ENCODE assay signal across 8 cellular contexts in the genomic region with DNA sequence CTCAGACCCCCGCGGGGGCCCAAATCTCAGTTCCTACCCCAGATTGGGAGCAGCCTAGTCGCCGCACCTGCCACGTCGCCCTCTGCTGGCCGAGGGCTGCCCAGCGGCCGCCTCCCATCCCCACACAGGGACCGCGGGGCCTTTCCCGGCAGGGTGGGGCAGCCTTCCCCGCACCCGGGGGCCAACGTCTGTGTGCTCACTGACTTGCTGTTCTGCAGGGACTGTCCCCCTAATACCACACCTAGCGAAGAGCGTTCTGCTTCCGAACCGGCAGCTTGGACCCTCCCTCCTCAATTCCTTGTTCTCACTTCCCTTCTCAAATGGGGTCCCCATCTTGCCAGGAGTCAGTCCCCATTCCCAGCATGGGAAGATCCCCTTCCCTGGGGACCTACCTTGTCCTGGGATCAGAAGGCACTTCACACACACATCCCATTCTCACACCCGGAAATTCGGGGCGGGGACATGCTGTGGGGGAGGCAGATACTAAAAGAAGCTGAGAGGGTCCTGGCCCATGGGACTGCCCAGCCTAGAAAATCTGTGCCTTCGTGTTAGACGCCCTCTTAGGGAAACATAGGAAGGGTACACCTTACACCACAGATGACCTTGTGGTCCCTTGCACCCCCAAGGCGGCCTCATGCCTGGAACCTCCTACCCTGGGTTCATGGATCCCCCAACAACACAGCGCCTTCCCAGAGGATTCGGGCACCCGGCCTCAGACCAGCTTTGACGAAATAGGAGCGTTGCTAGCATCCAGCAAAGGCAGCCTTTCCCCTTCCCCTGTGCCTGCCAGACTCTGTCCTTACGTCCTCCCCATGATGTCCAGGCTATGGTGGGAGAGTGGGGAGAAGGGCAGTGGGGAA. TPM values are rescaled to one million over a fixed set of nuclear protein-coding genes. Genes with fewer than 3 reads are reported as not detected.
A peak's percentile ranks its signal among the peaks of the same experiment; 100 is the strongest.
DNase-seq lines count a peak whose midpoint lies in the region; ATAC-seq and TF ChIP-seq lines count a peak whose summit lies in the region.

No MANE protein-coding gene starts in this region.

- TF ChIP-seq CTCF in IMR-90 (conservative IDR thresholded peaks at IDR 0.05; ENCODE audit: low read depth, low read length) (peak; percentile 71), epithelial cell of esophagus (IDR thresholded peaks at IDR 0.05; ENCODE audit: insufficient read depth, low read depth, low read length, missing control alignments) (peak; percentile 67), natural killer cell (IDR thresholded peaks at IDR 0.05) (peak; percentile 78)

- H3K9ac ChIP-seq in IMR-90 (ENCODE audit: low read depth, low read length) = no peak overlapping the region

- H2AK5ac ChIP-seq in IMR-90 (ENCODE audit: low read depth, low read length) = peak overlapping the region; percentile 86; the same call in 1 of the 2 replicates

- H4K8ac ChIP-seq in IMR-90 (ENCODE audit: low read depth in 2 of 2, low read length in 2 of 2) = peak overlapping the region; percentile 78 to 85; a peak in 3 of 4 replicates

- H2BK120ac ChIP-seq in IMR-90 (ENCODE audit: low read depth, low read length) = peak overlapping the region; percentile 69; the same call in 1 of the 2 replicates

- no peak overlapping the region for H3K56ac ChIP-seq in IMR-90 (ENCODE audit: extremely low read depth, insufficient read depth, low read length)

- ATAC-seq in IMR-90 (ENCODE audit: low read depth) (peak; percentile 73), natural killer cell (peak; percentile 66 to 91 (median 87)), HG03432 (IDR thresholded peaks at IDR 0.05; ENCODE audit: unreplicated experiment) (no peak), HG03045 (IDR thresholded peaks at IDR 0.05; ENCODE audit: unreplicated experiment) (no peak)

- no TSS peak for BruUV-seq in IMR-90 (replicated peaks; lab: Mats Ljungman, UMichigan)

- peak overlapping the region; percentile 32; the same call in 1 of the 2 replicates for H3K4me2 ChIP-seq in IMR-90 (ENCODE audit: low read depth, low read length)

- peak overlapping the region; percentile 89 for H4K5ac ChIP-seq in IMR-90 (ENCODE audit: low read depth, low read length)

- H3K4me1 Mint-ChIP-seq in natural killer cell = peaks cover 0 to 10% of the 10 kb centered on the region in 2 donors
- H3K4me1 Mint-ChIP-seq in stimulated activated naive CD8-positive, alpha-beta T cell treated with anti-CD3 and anti-CD28 coated beads, Interleukin-15, Interleukin-2, amounts not matched to agents 100 ng/mL and 50 ng/mL, for 24 hours (ENCODE audit: low read depth) = peaks cover 10% of the 10 kb centered on the region

- dilution Hi-C loops in IMR-90 (cut with HindIII; ENCODE audit: low sequenced_read_pairs, unreplicated experiment) = no loop called here

- TF ChIP-seq RAD21 in IMR-90 (IDR thresholded peaks at IDR 0.05; ENCODE audit: low read length) = peak; percentile 60

- peak overlapping the region; percentile 50 for H3K14ac ChIP-seq in IMR-90 (replicated peaks; ENCODE audit: low read depth, low read length)

- no peaks in the 10 kb centered on the region for H4K20me1 ChIP-seq in IMR-90 (ENCODE audit: insufficient read depth, low read length)

- no peak overlapping the region for H3K23ac ChIP-seq in IMR-90 (ENCODE audit: low read depth, low read length)

- H2AFZ ChIP-seq in IMR-90 (replicated peaks; ENCODE audit: low read length, poor library complexity) = peak overlapping the region; percentile 82

- no peaks in the 10 kb centered on the region for H3K36me3 ChIP-seq in IMR-90 (ENCODE audit: control insufficient read depth, insufficient read depth, low read length)

- no peaks in the 10 kb centered on the region; a peak in 1 of 4 replicates for H3K79me1 ChIP-seq in IMR-90 (ENCODE audit: low read depth in 1 of 2, low read length in 2 of 2)

- H3K27ac Mint-ChIP-seq in natural killer cell = no peak overlapping the region
- peak overlapping the region; percentile 21 for H3K27ac Mint-ChIP-seq in stimulated activated naive CD8-positive, alpha-beta T cell treated with anti-CD3 and anti-CD28 coated beads, Interleukin-15, Interleukin-2, amounts not matched to agents 100 ng/mL and 50 ng/mL, for 24 hours

- peak overlapping the region; percentile 47; the same call in 2 of the 3 replicates for H2BK15ac ChIP-seq in IMR-90 (ENCODE audit: low read depth, low read length)

- H4K91ac ChIP-seq in IMR-90 (ENCODE audit: insufficient read depth, low read depth, low read length) = peak overlapping the region; percentile 58; the same call in 1 of the 2 replicates

- H2AK9ac ChIP-seq in IMR-90 (replicated peaks; ENCODE audit: low read depth, low read length, poor library complexity) = peak overlapping the region; percentile 44

- no peaks in the 10 kb centered on the region for H3K9me3 Mint-ChIP-seq in natural killer cell
- H3K9me3 Mint-ChIP-seq in stimulated activated naive CD8-positive, alpha-beta T cell treated with anti-CD3 and anti-CD28 coated beads, Interleukin-15, Interleukin-2, amounts not matched to agents 100 ng/mL and 50 ng/mL, for 24 hours = no peaks in the 10 kb centered on the region

- H3K27me3 Mint-ChIP-seq in natural killer cell (ENCODE audit: low read depth in 2 of 2) = peaks cover 0 to 5% of the 10 kb centered on the region in 2 donors
- peaks cover 4% of the 10 kb centered on the region for H3K27me3 Mint-ChIP-seq in stimulated activated naive CD8-positive, alpha-beta T cell treated with anti-CD3 and anti-CD28 coated beads, Interleukin-15, Interleukin-2, amounts not matched to agents 100 ng/mL and 50 ng/mL, for 24 hours

- WGBS in IMR-90 (ENCODE audit: extremely low coverage in 2 of 2, insufficient read length in 1 of 2), 2 experiments = 20% methylated on average over 13 of the region's 31 CpGs; no CpG with 5 or more reads in 1 of the 2 experiments

- peak overlapping the region; percentile 76 for H3K4ac ChIP-seq in IMR-90 (ENCODE audit: low read depth, low read length)

- peaks cover 14% of the 10 kb centered on the region; the same call in 1 of the 2 replicates for H3K9me1 ChIP-seq in IMR-90 (ENCODE audit: insufficient read depth, low read length)

- TF ChIP-seq POLR2A in IMR-90 (IDR thresholded peaks at IDR 0.05; ENCODE audit: low read depth, low read length) = no peak

- no peak overlapping the region for H3K4me3 Mint-ChIP-seq in natural killer cell
- no peak overlapping the region for H3K4me3 Mint-ChIP-seq in stimulated activated naive CD8-positive, alpha-beta T cell treated with anti-CD3 and anti-CD28 coated beads, Interleukin-15, Interleukin-2, amounts not matched to agents 100 ng/mL and 50 ng/mL, for 24 hours

- intact Hi-C loops in IMR-90 (cut with micrococcal nuclease) = loop anchor here (1.0 to 2.0 kb wide), 2 partner anchors 28 to 57 kb away; no protein-coding TSS in a partner anchor
- intact Hi-C loops in natural killer cell (cut with micrococcal nuclease) = no loop called here

- no peak overlapping the region; the same call in 1 of the 2 replicates for H3K18ac ChIP-seq in IMR-90 (ENCODE audit: low read depth, low read length)

- no peak overlapping the region for H3K27ac ChIP-seq in IMR-90 (ENCODE audit: insufficient read depth, low read length)

- CTCF ChIA-PET in IMR-90 (lab: Yijun Ruan, JAX) = interaction anchor here (0.5 to 1.7 kb wide), 5 partner anchors 26 to 1099 kb away, joined by 3 to 8 read pairs (median 4); no protein-coding TSS in a partner anchor

- H3K27me3 ChIP-seq in IMR-90 (ENCODE audit: control insufficient read depth, insufficient read depth, low read length) = no peaks in the 10 kb centered on the region

- in situ Hi-C loops in IMR-90 (cut with MboI; ENCODE audit: low sequenced_read_pairs) = no loop called here

- peaks cover 10% of the 10 kb centered on the region for H3K4me1 ChIP-seq in IMR-90 (ENCODE audit: control insufficient read depth, insufficient read depth, low read length)

- H2BK5ac ChIP-seq in IMR-90 (ENCODE audit: low read depth, low read length, poor library complexity, severe bottlenecking) = no peak overlapping the region

- H3K9me3 ChIP-seq in IMR-90 (ENCODE audit: control insufficient read depth, insufficient read depth, low read length) = no peaks in the 10 kb centered on the region

- POLR2A ChIA-PET in IMR-90 (lab: Charles Lee; ENCODE audit: unreplicated experiment) = no interaction called here

- H2BK20ac ChIP-seq in IMR-90 (ENCODE audit: low read depth, low read length) = peak overlapping the region; percentile 61; the same call in 1 of the 2 replicates

- DNase-seq in AG08396 (ENCODE audit: low spot score) (peak; percentile 70), IMR-90 (no peak), epithelial cell of esophagus (ENCODE audit: low read depth) (peak; percentile 42), natural killer cell (peak; percentile 52)
- peak; percentile 82 for DNase-seq in activated CD8-positive, alpha-beta memory T cell treated with anti-CD3 and anti-CD28 coated beads for 24 hours

- H3K36me3 Mint-ChIP-seq in natural killer cell = no peaks in the 10 kb centered on the region
- no peaks in the 10 kb centered on the region for H3K36me3 Mint-ChIP-seq in stimulated activated naive CD8-positive, alpha-beta T cell treated with anti-CD3 and anti-CD28 coated beads, Interleukin-15, Interleukin-2, amounts not matched to agents 100 ng/mL and 50 ng/mL, for 24 hours (ENCODE audit: low read depth)

- H3K4me3 ChIP-seq in IMR-90 (ENCODE audit: insufficient read depth, low read depth, low read length) (no peak overlapping the region), epithelial cell of esophagus (ENCODE audit: low read length) (no peak overlapping the region)

TF ChIP-seq in IMR-90, 13 proteins besides CTCF, POLR2A, EP300 and RAD21:
- no peak for TF ChIP-seq RCOR1 (IDR thresholded peaks at IDR 0.05; ENCODE audit: insufficient replicate concordance, low read length)
- peak; percentile 58 for TF ChIP-seq SMC3 (IDR thresholded peaks at IDR 0.05; ENCODE audit: low read depth, low read length)
- no peak for TF ChIP-seq MXI1 (IDR thresholded peaks at IDR 0.05; ENCODE audit: borderline replicate concordance, low read depth, low read length)
- TF ChIP-seq MAFK (IDR thresholded peaks at IDR 0.05; ENCODE audit: low read depth, low read length) = no peak

RNA-seq across cellular contexts. Expression of a gene that starts 16.4 kb away (rescaled TPM):
- 5.8 and 7.5 TPM in 2 replicates for total RNA-seq in IMR-90 (2012; rRNA removed)
- polyA plus RNA-seq in IMR-90 (2012; rRNA removed) = 6.4 and 8.0 TPM in 2 replicates
- 4.5 and 11.0 TPM in 2 replicates for polyA plus RNA-seq in IMR-90 (2012; cell fraction: cytosol; rRNA removed)
- polyA plus RNA-seq in IMR-90 (2012; cell fraction: nucleus; rRNA removed; ENCODE audit: low replicate concordance) = 17.2 and 26.4 TPM in 2 replicates
- total RNA-seq in natural killer cell = under 1 TPM in 1 of 3 donors, not detected in 2; 0.57 TPM

RNA-seq across cellular contexts. Expression of a gene that starts 27.8 kb away (rescaled TPM):
- total RNA-seq in IMR-90 (2012; rRNA removed) (5.7 and 5.8 TPM in 2 replicates), natural killer cell (1 to 10 TPM; 5.9 to 9.6 (median 6.6) TPM)
- 12.1 and 13.6 TPM in 2 replicates for polyA plus RNA-seq in IMR-90 (2012; rRNA removed)
- 9.7 and 10.3 TPM in 2 replicates for polyA plus RNA-seq in IMR-90 (2012; cell fraction: cytosol; rRNA removed)
- 10.9 and 17.0 TPM in 2 replicates for polyA plus RNA-seq in IMR-90 (2012; cell fraction: nucleus; rRNA removed; ENCODE audit: low replicate concordance)

RNA-seq across cellular contexts. Expression of a gene that starts 35.8 kb away (rescaled TPM):
- under 0.01 TPM in 1 of 2 replicates, not detected in the other for total RNA-seq in IMR-90 (2012; rRNA removed)
- polyA plus RNA-seq in IMR-90 (2012; rRNA removed) = 0.03 TPM in 1 of 2 replicates, not detected in the other
- 0.02 TPM in 1 of 2 replicates, not detected in the other for polyA plus RNA-seq in IMR-90 (2012; cell fraction: cytosol; rRNA removed)
- 0.42 and 0.57 TPM in 2 replicates for polyA plus RNA-seq in IMR-90 (2012; cell fraction: nucleus; rRNA removed; ENCODE audit: low replicate concordance)
- not detected for total RNA-seq in natural killer cell

Comparison
In these comparisons a context has a peak if more than half of its experiments do, and no peak if none do; other contexts are left out.
1. ATAC-seq: peak in IMR-90 (single experiment) and natural killer cell (3 of 3); none in HG03432 (single experiment) and HG03045 (single experiment).
2. Peak in every context shown above with its lines, with median percentiles within 50 percentile points of each other: CTCF ChIP-seq.